Comparison of ENCODE assay signal across 14 cellular contexts in genomic region chr4:7868892-7869471, GRCh38.
DNase-seq lines count a peak whose midpoint lies in the region; ATAC-seq and TF ChIP-seq lines count a peak whose summit lies in the region.
"Had no signal": no experiment of that assay in that cellular context is flagged by ENCODE, and none has a peak within 500 bp of the region (broad histone marks: within the 10 kb centered on the region; RNA-seq: fewer than 3 reads in every experiment).

No MANE protein-coding gene starts in this region.

- H3K36me3 Mint-ChIP-seq in HFFc6 (ENCODE audit: low read depth) = peaks cover 67% of the 10 kb centered on the region
- H3K36me3 Mint-ChIP-seq in activated naive CD4-positive, alpha-beta T cell treated with anti-CD3 and anti-CD28 coated beads, Interleukin-2, amount 50 U/mL, for 72 hours = peaks cover 8 to 58% of the 10 kb centered on the region in 2 donors
- peaks cover 5 to 36% (median 24%) of the 10 kb centered on the region in 3 donors for H3K36me3 Mint-ChIP-seq in naive thymus-derived CD8-positive, alpha-beta T cell

- H3K27me3 Mint-ChIP-seq in HFFc6 (ENCODE audit: insufficient read depth) = peaks cover 9% of the 10 kb centered on the region
- H3K27me3 Mint-ChIP-seq in naive thymus-derived CD8-positive, alpha-beta T cell = no peaks in the 10 kb centered on the region

- ATAC-seq in activated naive CD4-positive, alpha-beta T cell treated with anti-CD3 and anti-CD28 coated beads, Interleukin-2, amount 50 U/mL, for 72 hours = no peak
- ATAC-seq in naive thymus-derived CD8-positive, alpha-beta T cell = no peak
- ATAC-seq in GM21529 (IDR thresholded peaks at IDR 0.05; ENCODE audit: unreplicated experiment) = no peak
- ATAC-seq in GM18867 (IDR thresholded peaks at IDR 0.05; ENCODE audit: unreplicated experiment) = no peak
- ATAC-seq: GM12878, lower lobe of right lung had no signal

- DNase-seq in activated CD8-positive, alpha-beta memory T cell treated with anti-CD3 and anti-CD28 coated beads for 24 hours = peak; percentile 41
- no peak for DNase-seq in activated CD8-positive, alpha-beta memory T cell treated with anti-CD3 and anti-CD28 coated beads, Interleukin-2, amount 50 U/mL, for 48 hours
- DNase-seq in HFFc6 (no peak), NCI-H2081 treated with DMSO at 0.1 percent for 48 hours (lab: John Stamatoyannopoulos, UW) (no peak)
- DNase-seq in activated naive CD4-positive, alpha-beta T cell treated with anti-CD3 and anti-CD28 coated beads, Interleukin-2, amount 50 U/mL, for 72 hours (ENCODE audit: low spot score in 2 of 2) = no peak
- no peak for DNase-seq in naive thymus-derived CD8-positive, alpha-beta T cell
- DNase-seq: lower lobe of right lung; NCI-H1092 treated with DMSO at 0.1 percent for 48 hours; NCI-H69; stimulated activated CD4-positive, alpha-beta T cell treated with anti-CD3 and anti-CD28 coated beads, Interleukin-15, amount 100 ng/mL, for 24 hours had no signal

- POLR2A ChIA-PET in naive thymus-derived CD8-positive, alpha-beta T cell (lab: Charles Lee) = no interaction called here

- peak overlapping the region; percentile 64; the same call in 1 of the 2 replicates for H3K4me3 Mint-ChIP-seq in HFFc6
- H3K4me3 Mint-ChIP-seq in naive thymus-derived CD8-positive, alpha-beta T cell = peak overlapping the region in 1 of 10 donors; percentile 52

- H3K4me1 Mint-ChIP-seq in HFFc6 (ENCODE audit: low read depth) = peaks cover 88% of the 10 kb centered on the region
- H3K4me1 Mint-ChIP-seq in naive thymus-derived CD8-positive, alpha-beta T cell = peaks cover 13 to 25% (median 16%) of the 10 kb centered on the region in 4 donors

- TF ChIP-seq CTCF in HFFc6 (IDR thresholded peaks at IDR 0.05) = no peak

- H3K9me3 Mint-ChIP-seq in HFFc6 = peaks cover 13% of the 10 kb centered on the region
- peaks cover 3 to 4% of the 10 kb centered on the region in 2 donors for H3K9me3 Mint-ChIP-seq in activated naive CD4-positive, alpha-beta T cell treated with anti-CD3 and anti-CD28 coated beads, Interleukin-2, amount 50 U/mL, for 72 hours
- peaks cover 0 to 10% (median 4%) of the 10 kb centered on the region in 9 donors for H3K9me3 Mint-ChIP-seq in naive thymus-derived CD8-positive, alpha-beta T cell

- H3K27ac Mint-ChIP-seq in HFFc6 = peak overlapping the region; percentile 85
- H3K27ac Mint-ChIP-seq in activated naive CD4-positive, alpha-beta T cell treated with anti-CD3 and anti-CD28 coated beads, Interleukin-2, amount 50 U/mL, for 72 hours = peak overlapping the region; percentile 23 to 79
- H3K27ac Mint-ChIP-seq in naive thymus-derived CD8-positive, alpha-beta T cell = peak overlapping the region in 7 of 10 donors; percentile 1 to 96 (median 48)
- H3K27ac Mint-ChIP-seq: nephron had no signal
